ENCODE assay signal across 9 cellular contexts in the genomic region with DNA sequence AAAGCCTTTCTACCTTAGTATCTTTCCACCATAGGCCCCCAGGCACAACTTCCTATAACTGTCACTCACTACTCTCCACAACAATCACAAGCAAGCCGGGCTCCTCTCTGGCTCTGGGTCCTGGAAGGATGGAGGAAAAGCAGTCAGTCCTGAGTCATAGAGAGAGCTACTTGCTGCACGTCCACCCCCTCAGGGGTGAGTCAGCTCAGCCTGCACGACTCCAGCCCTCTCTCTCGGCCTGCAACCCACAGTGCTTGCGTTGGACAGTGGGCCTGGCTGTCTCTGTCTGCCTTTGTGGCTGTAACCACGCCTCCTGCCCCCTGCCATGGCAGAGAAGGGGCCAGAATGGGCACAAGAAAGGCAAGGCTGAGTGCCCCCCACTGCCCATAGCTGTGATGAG.
DNase-seq lines count a peak whose midpoint lies in the region; ATAC-seq and TF ChIP-seq lines count a peak whose summit lies in the region.
"Had no signal": no experiment of that assay in that cellular context is flagged by ENCODE, and none has a peak within 500 bp of the region (broad histone marks: within the 10 kb centered on the region; RNA-seq: fewer than 3 reads in every experiment).

No MANE protein-coding gene starts in this region.

- peak overlapping the region in 3 of 11 experiments; percentile 24 to 50 (median 37); a peak in 4 of 22 replicates for H3K27ac ChIP-seq in BLaER1 treated with 17β-estradiol and CSF1 and Interleukin-3, amounts not matched to agents 10 nM and 100 nM

- H3K4me3 ChIP-seq in BLaER1 treated with 17β-estradiol and CSF1 and Interleukin-3, amounts not matched to agents 10 nM and 100 nM: no peak overlapping the region
- no peak overlapping the region for H3K4me3 ChIP-seq in epithelial cell of esophagus (ENCODE audit: low read length)

- peaks cover 38 to 53% (median 46%) of the 10 kb centered on the region in 10 experiments for H3K4me1 ChIP-seq in BLaER1 treated with 17β-estradiol and CSF1 and Interleukin-3, amounts not matched to agents 10 nM and 100 nM

- peaks cover 63% of the 10 kb centered on the region for H3K4me1 Mint-ChIP-seq in nephron progenitor cell

- H3K9ac ChIP-seq in BLaER1 treated with 17β-estradiol and CSF1 and Interleukin-3, amounts not matched to agents 10 nM and 100 nM: peak overlapping the region in 1 of 11 experiments; percentile 33; a peak in 2 of 22 replicates

- ATAC-seq in HG03520 (IDR thresholded peaks at IDR 0.05; ENCODE audit: unreplicated experiment): no peak

- no peaks in the 10 kb centered on the region; a peak in 1 of 22 replicates for H4K20me1 ChIP-seq in BLaER1 treated with 17β-estradiol and CSF1 and Interleukin-3, amounts not matched to agents 10 nM and 100 nM

- no peaks in the 10 kb centered on the region for H3K36me3 ChIP-seq in BLaER1 treated with 17β-estradiol and CSF1 and Interleukin-3, amounts not matched to agents 10 nM and 100 nM

- no peaks in the 10 kb centered on the region for H3K9me3 Mint-ChIP-seq in nephron progenitor cell
- H3K9me3 Mint-ChIP-seq: dendritic cell treated with granulocyte-macrophage colony-stimulating factor and Interleukin-4, amounts not matched to agents 40 ng/mL and 50 ng/mL, for 4 days had no signal

- peaks cover 0 to 10% (median 0%) of the 10 kb centered on the region in 11 experiments; a peak in 4 of 22 replicates for H3K27me3 ChIP-seq in BLaER1 treated with 17β-estradiol and CSF1 and Interleukin-3, amounts not matched to agents 10 nM and 100 nM

- no peak overlapping the region for H3K4me3 Mint-ChIP-seq in nephron progenitor cell
- H3K4me3 Mint-ChIP-seq: dendritic cell treated with granulocyte-macrophage colony-stimulating factor and Interleukin-4, amounts not matched to agents 40 ng/mL and 50 ng/mL, for 4 days had no signal

- H3K4me2 ChIP-seq in BLaER1 treated with 17β-estradiol and CSF1 and Interleukin-3, amounts not matched to agents 10 nM and 100 nM: peak overlapping the region in 9 of 11 experiments; percentile 25 to 65 (median 61); a peak in 13 of 22 replicates

- peak overlapping the region; percentile 23 for H3K27ac Mint-ChIP-seq in nephron progenitor cell
- H3K27ac Mint-ChIP-seq: dendritic cell treated with granulocyte-macrophage colony-stimulating factor and Interleukin-4, amounts not matched to agents 40 ng/mL and 50 ng/mL, for 4 days had no signal

- H3K36me3 Mint-ChIP-seq in nephron progenitor cell (ENCODE audit: low read depth): peaks cover 1% of the 10 kb centered on the region

- DNase-seq in NCI-H226 (peak; percentile 97), epithelial cell of esophagus (ENCODE audit: low read depth) (peak; percentile 61), nephron progenitor cell (no peak), RPMI8226 (no peak), mesenteric fat pad (ENCODE audit: low spot score) (no peak)
- no peak for DNase-seq in activated CD8-positive, alpha-beta memory T cell treated with anti-CD3 and anti-CD28 coated beads for 24 hours

- H3K9me3 ChIP-seq in BLaER1 treated with 17β-estradiol and CSF1 and Interleukin-3, amounts not matched to agents 10 nM and 100 nM (replicated peaks in 1 of 11): no peaks in the 10 kb centered on the region

- no peak for TF ChIP-seq CTCF in epithelial cell of esophagus (IDR thresholded peaks at IDR 0.05; ENCODE audit: insufficient read depth, low read depth, low read length, missing control alignments)
- TF ChIP-seq CTCF in nephron progenitor cell (IDR thresholded peaks at IDR 0.05): no peak

- peaks cover 14% of the 10 kb centered on the region for H3K27me3 Mint-ChIP-seq in nephron progenitor cell (ENCODE audit: low read depth, poor library complexity)

Comparison
In these comparisons a context has a peak if more than half of its experiments do, and no peak if none do; other contexts are left out.
1. DNase-seq: peak in NCI-H226 (single experiment) and epithelial cell of esophagus (single experiment); none in nephron progenitor cell (single experiment), RPMI8226 (single experiment), mesenteric fat pad (single experiment) and activated CD8-positive, alpha-beta memory T cell treated with anti-CD3 and anti-CD28 coated beads for 24 hours (single experiment).